ENCODE assay signal across 13 cellular contexts in genomic region chr18:2680216-2680792, GRCh38. TPM values are rescaled to one million over a fixed set of nuclear protein-coding genes. Genes with fewer than 3 reads are reported as not detected.
DNase-seq lines count a peak whose midpoint lies in the region; ATAC-seq and TF ChIP-seq lines count a peak whose summit lies in the region.
"Had no signal": no experiment of that assay in that cellular context is flagged by ENCODE, and none has a peak within 500 bp of the region (broad histone marks: within the 10 kb centered on the region; RNA-seq: fewer than 3 reads in every experiment).

No MANE protein-coding gene starts in this region.

- no peaks in the 10 kb centered on the region for H3K27me3 Mint-ChIP-seq in stimulated activated naive CD8-positive, alpha-beta T cell treated with anti-CD3 and anti-CD28 coated beads, Interleukin-15, Interleukin-2, amounts not matched to agents 100 ng/mL and 50 ng/mL, for 24 hours
- H3K27me3 Mint-ChIP-seq in activated T-helper 17 cell treated with anti-CD3 and anti-CD28 coated beads, Interleukin-2, amount 50 U/mL, for 72 hours, result no peaks in the 10 kb centered on the region

- H3K9me3 Mint-ChIP-seq in stimulated activated naive CD8-positive, alpha-beta T cell treated with anti-CD3 and anti-CD28 coated beads, Interleukin-15, Interleukin-2, amounts not matched to agents 100 ng/mL and 50 ng/mL, for 24 hours, result no peaks in the 10 kb centered on the region
- no peaks in the 10 kb centered on the region for H3K9me3 Mint-ChIP-seq in activated T-helper 17 cell treated with anti-CD3 and anti-CD28 coated beads, Interleukin-2, amount 50 U/mL, for 72 hours

- peaks cover 62% of the 10 kb centered on the region for H3K4me1 Mint-ChIP-seq in stimulated activated naive CD8-positive, alpha-beta T cell treated with anti-CD3 and anti-CD28 coated beads, Interleukin-15, Interleukin-2, amounts not matched to agents 100 ng/mL and 50 ng/mL, for 24 hours (ENCODE audit: low read depth)
- H3K4me1 Mint-ChIP-seq in activated T-helper 17 cell treated with anti-CD3 and anti-CD28 coated beads, Interleukin-2, amount 50 U/mL, for 72 hours, result peaks cover 25% of the 10 kb centered on the region

- H3K4me1 ChIP-seq in heart left ventricle (peaks cover 0 to 19% (median 0%) of the 10 kb centered on the region in 12 donors), transverse colon (peaks cover 0 to 7% (median 1%) of the 10 kb centered on the region in 4 donors)

- 79 to 88% (median 82%) methylated on average over 2 of the region's 2 CpGs for WGBS in heart left ventricle, 4 donors
- WGBS in transverse colon (ENCODE audit: low coverage in 1 of 2), 2 donors, result 65 to 78% methylated on average over 1 to 2 of the region's 2 CpGs

- H3K27ac Mint-ChIP-seq in stimulated activated naive CD8-positive, alpha-beta T cell treated with anti-CD3 and anti-CD28 coated beads, Interleukin-15, Interleukin-2, amounts not matched to agents 100 ng/mL and 50 ng/mL, for 24 hours, result peak overlapping the region; percentile 7
- H3K27ac Mint-ChIP-seq in activated T-helper 17 cell treated with anti-CD3 and anti-CD28 coated beads, Interleukin-2, amount 50 U/mL, for 72 hours, result peak overlapping the region; percentile 81

- H3K36me3 ChIP-seq in heart left ventricle (peaks cover 0 to 67% (median 47%) of the 10 kb centered on the region in 9 donors), transverse colon (peaks cover 0 to 22% (median 4%) of the 10 kb centered on the region in 4 donors)

- H3K27me3 ChIP-seq in heart left ventricle (no peaks in the 10 kb centered on the region), transverse colon (no peaks in the 10 kb centered on the region)
- H3K27me3 ChIP-seq: cardiac muscle cell had no signal

- H3K4me3 ChIP-seq in heart left ventricle (no peak overlapping the region), transverse colon (no peak overlapping the region)
- H3K4me3 ChIP-seq: cardiac muscle cell, left ventricle myocardium inferior had no signal

- TF ChIP-seq POLR2A in heart left ventricle (IDR thresholded peaks at IDR 0.05) (no peak), transverse colon (IDR thresholded peaks at IDR 0.05) (no peak)

- H3K9me3 ChIP-seq in heart left ventricle, result peaks cover 0 to under 1% (median 0%) of the 10 kb centered on the region in 12 donors
- no peaks in the 10 kb centered on the region for H3K9me3 ChIP-seq in transverse colon
- H3K9me3 ChIP-seq: left ventricle myocardium inferior had no signal

- peaks cover 87% of the 10 kb centered on the region for H3K36me3 Mint-ChIP-seq in stimulated activated naive CD8-positive, alpha-beta T cell treated with anti-CD3 and anti-CD28 coated beads, Interleukin-15, Interleukin-2, amounts not matched to agents 100 ng/mL and 50 ng/mL, for 24 hours (ENCODE audit: low read depth)
- H3K36me3 Mint-ChIP-seq in activated T-helper 17 cell treated with anti-CD3 and anti-CD28 coated beads, Interleukin-2, amount 50 U/mL, for 72 hours (ENCODE audit: low read depth), result peaks cover 99% of the 10 kb centered on the region

- TF ChIP-seq EP300 in transverse colon (IDR thresholded peaks at IDR 0.05; ENCODE audit: low read depth), result no peak

- H3K27ac ChIP-seq in heart left ventricle (no peak overlapping the region), transverse colon (no peak overlapping the region)
- H3K27ac ChIP-seq: cardiac muscle cell, left ventricle myocardium inferior had no signal

- no peak for DNase-seq in stimulated activated naive CD8-positive, alpha-beta T cell treated with anti-CD3 and anti-CD28 coated beads, Interleukin-15, Interleukin-2, amounts not matched to agents 100 U/mL and 50 U/mL, for 24 hours
- DNase-seq in iris pigment epithelial cell (ENCODE audit: low read depth), result peak; percentile 20
- DNase-seq in T1000 (lab: John Stamatoyannopoulos, UW), result no peak
- no peak for DNase-seq in heart left ventricle
- no peak for DNase-seq in transverse colon
- DNase-seq: activated gamma-delta T cell; left ventricle myocardium inferior; NCI-H1048; stimulated activated CD4-positive, alpha-beta T cell treated with anti-CD3 and anti-CD28 coated beads, Interleukin-12 subunit alpha, Interleukin-12 subunit beta, amount 100 ng/mL, for 4 hours had no signal

- intact Hi-C loops in heart left ventricle (cut with DNase I), result no loop called here
- intact Hi-C loops in transverse colon (cut with DNase I; ENCODE audit: low total_unique reads), result no loop called here

- no peak for TF ChIP-seq CTCF in heart left ventricle (IDR thresholded peaks at IDR 0.05)
- no peak for TF ChIP-seq CTCF in transverse colon (IDR thresholded peaks at IDR 0.05)

- H3K4me3 Mint-ChIP-seq in stimulated activated naive CD8-positive, alpha-beta T cell treated with anti-CD3 and anti-CD28 coated beads, Interleukin-15, Interleukin-2, amounts not matched to agents 100 ng/mL and 50 ng/mL, for 24 hours, result no peak overlapping the region
- H3K4me3 Mint-ChIP-seq in activated T-helper 17 cell treated with anti-CD3 and anti-CD28 coated beads, Interleukin-2, amount 50 U/mL, for 72 hours, result peak overlapping the region; percentile 31

- ATAC-seq in stimulated activated naive CD8-positive, alpha-beta T cell treated with anti-CD3 and anti-CD28 coated beads, Interleukin-15, Interleukin-2, amounts not matched to agents 100 U/mL and 50 U/mL, for 24 hours, result no peak
- ATAC-seq in activated T-helper 17 cell treated with anti-CD3 and anti-CD28 coated beads, Interleukin-2, amount 50 U/mL, for 72 hours (replicated peaks), result peak; percentile 23
- ATAC-seq in heart left ventricle (no peak), HG02973 (IDR thresholded peaks at IDR 0.05; ENCODE audit: unreplicated experiment) (no peak)

- in situ Hi-C loops in transverse colon (cut with MboI; ENCODE audit: low pct_ligation_motif_present in 1 of 4, low pct_unique_long_range_greater_than_20kb in 1 of 4, low sequenced_read_pairs in 3 of 4), result no loop called here

RNA-seq across cellular contexts. Expression of gene SMCHD1, which starts 24.8 kb away (rescaled TPM):
- total RNA-seq in activated T-helper 17 cell treated with anti-CD3 and anti-CD28 coated beads, Interleukin-2, amount 50 U/mL, for 72 hours, result 100 to 1,000 TPM in 1 of 2 donors, 10 to 100 TPM in 1; 99.5 to 106 TPM
- 10 to 100 TPM; 22.9 to 45.9 (median 31.3) TPM for total RNA-seq in heart left ventricle
- 10 to 100 TPM in 1 of 2 donors, 1 to 10 TPM in 1; 5.7 to 13.8 TPM for polyA plus RNA-seq in heart left ventricle
- 100 to 1,000 TPM in 3 of 4 donors, 10 to 100 TPM in 1; 41.0 to 179 (median 136) TPM for total RNA-seq in transverse colon
